In the genomic region with DNA sequence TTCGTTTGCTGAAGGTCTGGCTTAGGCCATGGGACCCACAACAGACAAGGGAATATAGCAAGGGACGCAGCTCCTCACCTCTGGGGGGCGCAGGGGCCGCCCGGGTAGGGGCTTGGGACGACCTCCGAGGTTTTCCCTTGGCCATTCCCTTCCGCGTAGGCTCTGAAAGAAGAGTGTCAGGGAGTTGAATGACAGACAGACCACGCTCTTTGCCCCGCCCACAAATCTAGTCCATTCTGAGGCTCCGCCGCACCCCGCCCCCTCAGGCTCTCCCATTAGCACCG, we compare ENCODE assay signal across 10 cellular contexts. TPM values are rescaled to one million over a fixed set of nuclear protein-coding genes. Genes with fewer than 3 reads are reported as not detected.
DNase-seq lines count a peak whose midpoint lies in the region; ATAC-seq, FAIRE-seq and TF ChIP-seq lines count a peak whose summit lies in the region.
"Had no signal": no experiment of that assay in that cellular context is flagged by ENCODE, and none has a peak within 500 bp of the region (broad histone marks: within the 10 kb centered on the region; RNA-seq: fewer than 3 reads in every experiment).

No MANE protein-coding gene starts in this region.

- H3K36me3 ChIP-seq in HUES6 (ENCODE audit: control insufficient read depth, insufficient read depth, low read length) (no peaks in the 10 kb centered on the region), bronchial epithelial cell (ENCODE audit: control insufficient read depth, insufficient read depth, low read length) (no peaks in the 10 kb centered on the region), right lobe of liver (no peaks in the 10 kb centered on the region)

- H3K9me3 ChIP-seq in HUES6 (ENCODE audit: control insufficient read depth, insufficient read depth, low read depth, low read length) (no peaks in the 10 kb centered on the region), right lobe of liver (no peaks in the 10 kb centered on the region)

- peaks cover 18% of the 10 kb centered on the region for H3K4me1 Mint-ChIP-seq in activated T-cell treated with anti-CD3 and anti-CD28 coated beads, Interleukin-2, amount 50 U/mL, for 4 hours (ENCODE audit: low read depth)

- H3K27ac ChIP-seq in HUES6 (ENCODE audit: low read depth, low read length) (no peak overlapping the region), right lobe of liver (peak overlapping the region; percentile 74 to 89 (median 79)), substantia nigra (ENCODE audit: low read depth, low read length, poor library complexity, severe bottlenecking) (peak overlapping the region; percentile 72)

- DNase-seq in bronchial epithelial cell (ENCODE audit: low read depth) (no peak), right lobe of liver (no peak), substantia nigra (lab: John Stamatoyannopoulos, UW) (no peak), DMS 273 treated with DMSO at 0.1 percent for 48 hours (lab: John Stamatoyannopoulos, UW) (no peak)
- DNase-seq in stimulated activated CD4-positive, alpha-beta T cell treated with anti-CD3 and anti-CD28 coated beads, Interleukin-15, amount 100 ng/mL, for 24 hours, result no peak
- DNase-seq in activated T-cell treated with anti-CD3 and anti-CD28 coated beads, Interleukin-2, amount 50 U/mL, for 4 hours, result no peak

- H3K9me3 Mint-ChIP-seq in activated T-cell treated with anti-CD3 and anti-CD28 coated beads, Interleukin-2, amount 50 U/mL, for 4 hours, result no peaks in the 10 kb centered on the region
- H3K9me3 Mint-ChIP-seq: activated naive CD4-positive, alpha-beta T cell treated with anti-CD3 and anti-CD28 coated beads, Interleukin-2, amount 50 U/mL, for 72 hours had no signal

- 12% methylated on average over 7 of the region's 15 CpGs for WGBS in right lobe of liver (ENCODE audit: insufficient coverage, low coverage, low lambda C conversion rate, missing lambda C conversion rate)

- H3K4me1 ChIP-seq in HUES6 (ENCODE audit: control insufficient read depth, insufficient read depth, low read length) (peaks cover 6% of the 10 kb centered on the region), right lobe of liver (no peaks in the 10 kb centered on the region)

- TF ChIP-seq POLR2A in right lobe of liver (IDR thresholded peaks at IDR 0.05), result peak; percentile 46

- no peak for TF ChIP-seq CTCF in bronchial epithelial cell (IDR thresholded peaks at IDR 0.05; ENCODE audit: insufficient read depth, low read length, severe bottlenecking)
- TF ChIP-seq CTCF in right lobe of liver (IDR thresholded peaks at IDR 0.05), result no peak

- intact Hi-C loops in right lobe of liver (cut with DNase I), result no loop called here

- ATAC-seq in right lobe of liver, result no peak
- no peak for ATAC-seq in HG02840 (IDR thresholded peaks at IDR 0.05; ENCODE audit: low FRiP score, unreplicated experiment)
- ATAC-seq in activated T-cell treated with anti-CD3 and anti-CD28 coated beads, Interleukin-2, amount 50 U/mL, for 4 hours, result no peak

- no peak overlapping the region for H3K9ac ChIP-seq in HUES6 (ENCODE audit: low read length)

- 0 out of 2 replicates have a peak, but pooled peaks cover 3% of the 10 kb centered on the region for H3K27me3 ChIP-seq in HUES6 (ENCODE audit: control insufficient read depth, insufficient read depth, low read length)
- H3K27me3 ChIP-seq in bronchial epithelial cell (ENCODE audit: control insufficient read depth, insufficient read depth, low read length), result no peaks in the 10 kb centered on the region
- H3K27me3 ChIP-seq in right lobe of liver, result no peaks in the 10 kb centered on the region

- FAIRE-seq in bronchial epithelial cell (lab: Jason Lieb, UNC), result no peak
- FAIRE-seq: islet of Langerhans had no signal

- H3K27me3 Mint-ChIP-seq in activated T-cell treated with anti-CD3 and anti-CD28 coated beads, Interleukin-2, amount 50 U/mL, for 4 hours (ENCODE audit: low read depth), result no peaks in the 10 kb centered on the region

- H3K4me3 ChIP-seq in HUES6 (ENCODE audit: low read depth, low read length) (peak overlapping the region; percentile 32; the same call in 1 of the 2 replicates), bronchial epithelial cell (ENCODE audit: low read depth, low read length) (peak overlapping the region; percentile 38), right lobe of liver (peak overlapping the region; percentile 38 to 54 (median 44))

- H3K36me3 Mint-ChIP-seq in activated T-cell treated with anti-CD3 and anti-CD28 coated beads, Interleukin-2, amount 50 U/mL, for 4 hours (ENCODE audit: insufficient read depth), result peaks cover 28% of the 10 kb centered on the region
- H3K36me3 Mint-ChIP-seq: activated naive CD4-positive, alpha-beta T cell treated with anti-CD3 and anti-CD28 coated beads, Interleukin-2, amount 50 U/mL, for 72 hours had no signal

- H3K4me3 Mint-ChIP-seq in activated T-cell treated with anti-CD3 and anti-CD28 coated beads, Interleukin-2, amount 50 U/mL, for 4 hours, result no peak overlapping the region

RNA-seq across cellular contexts. Expression of a gene that starts 11.4 kb away (rescaled TPM):
- total RNA-seq in bronchial epithelial cell (2.2 and 3.4 TPM in 2 replicates), right lobe of liver (10 to 100 TPM in 4 of 6 experiments, 1 to 10 TPM in 2; 9.5 to 17.4 (median 11.9) TPM)
- total RNA-seq in activated T-cell treated with anti-CD3 and anti-CD28 coated beads, Interleukin-2, amount 50 U/mL, for 4 hours, result 10 to 100 TPM; 27.8 to 31.2 (median 29.4) TPM

RNA-seq across cellular contexts. Expression of a gene that starts 22.9 kb away (rescaled TPM):
- total RNA-seq in bronchial epithelial cell, result not detected in 2 replicates
- 1 to 10 TPM in 5 of 6 experiments, under 1 TPM in 1; 0.74 to 3.3 (median 1.5) TPM for total RNA-seq in right lobe of liver
- total RNA-seq in activated T-cell treated with anti-CD3 and anti-CD28 coated beads, Interleukin-2, amount 50 U/mL, for 4 hours, result under 1 TPM in 1 of 3 donors, not detected in 2; 0.13 TPM

RNA-seq across cellular contexts. Expression of a gene that starts 51.9 kb away (rescaled TPM):
- total RNA-seq in bronchial epithelial cell (under 0.01 TPM in 1 of 2 replicates, not detected in the other), right lobe of liver (10 to 100 TPM in 4 of 6 experiments, 1 to 10 TPM in 2; 7.9 to 21.5 (median 10.2) TPM)
- total RNA-seq in activated T-cell treated with anti-CD3 and anti-CD28 coated beads, Interleukin-2, amount 50 U/mL, for 4 hours, result 1 to 10 TPM; 4.6 to 8.0 (median 6.6) TPM
